ENCODE assay signal across 8 cellular contexts in the genomic region with DNA sequence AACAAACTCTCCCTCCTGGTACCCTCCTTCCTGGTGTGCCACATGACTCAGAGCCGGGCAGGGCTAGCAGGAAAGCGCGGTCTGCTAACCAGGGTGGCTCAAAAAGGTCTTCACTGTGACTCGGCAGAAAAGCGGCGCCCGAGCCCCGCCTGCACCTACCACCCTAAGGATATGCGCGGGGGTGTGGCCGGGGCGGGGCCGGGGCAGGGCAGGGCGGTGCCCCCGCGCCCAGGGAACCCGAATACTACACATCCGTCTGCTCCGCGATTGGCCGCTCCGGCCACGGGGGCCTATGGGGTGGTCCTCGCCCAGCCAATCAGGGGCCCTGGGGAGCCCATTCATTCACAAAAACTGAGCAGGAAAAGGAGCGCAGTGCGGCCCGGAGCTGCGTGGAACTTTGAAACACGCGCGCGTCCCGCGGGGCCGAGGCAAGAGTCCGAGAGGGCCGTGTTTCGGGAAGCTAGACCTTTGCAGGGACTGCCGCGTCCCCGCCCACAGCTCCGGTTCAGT. TPM values are rescaled to one million over a fixed set of nuclear protein-coding genes. Genes with fewer than 3 reads are reported as not detected.
DNase-seq lines count a peak whose midpoint lies in the region; ATAC-seq, FAIRE-seq and TF ChIP-seq lines count a peak whose summit lies in the region.

No MANE protein-coding gene starts in this region.

- DNase-seq in 8988T (peak; percentile 89), NCI-H2081 (lab: John Stamatoyannopoulos, UW) (peak; percentile 90 to 95), T1000 (lab: John Stamatoyannopoulos, UW) (peak; percentile 96), GM12878 (ENCODE audit: low read depth, low spot score) (peak; percentile 73), gastrocnemius medialis (peak; percentile 76 to 87)

- H3K27ac ChIP-seq in GM12878 (ENCODE audit: control insufficient read depth, insufficient read depth) = peak overlapping the region; percentile 79
- peak overlapping the region; percentile 80 to 85 (median 82) for H3K27ac ChIP-seq in gastrocnemius medialis

- ATAC-seq in GM18517 (IDR thresholded peaks at IDR 0.05; ENCODE audit: unreplicated experiment) (peak; percentile 86), HG03025 (IDR thresholded peaks at IDR 0.05; ENCODE audit: low FRiP score, unreplicated experiment) (peak; percentile 86), GM12878 (peak; percentile 95), gastrocnemius medialis (peak; percentile 75 to 76)

- in situ Hi-C loops in GM12878 (cut with MboI) (no loop called here), gastrocnemius medialis (cut with MboI; ENCODE audit: low sequenced_read_pairs in 4 of 4) (no loop called here)

- TF ChIP-seq RAD21 in GM12878 (IDR thresholded peaks at IDR 0.05; ENCODE audit: insufficient read depth, low read depth, low read length) = no peak

- BruUV-seq in GM12878 (replicated peaks; lab: Mats Ljungman, UMichigan) = no TSS peak

- H3K36me3 ChIP-seq in GM12878 (ENCODE audit: control insufficient read depth in 2 of 2, insufficient read depth in 2 of 2, low read length in 1 of 2) (peaks cover 13 to 28% of the 10 kb centered on the region in 2 experiments), gastrocnemius medialis (no peaks in the 10 kb centered on the region)

- intact Hi-C loops in GM12878 (cut with micrococcal nuclease; ENCODE audit: unreplicated experiment) = loop anchor here (2.0 to 5.0 kb wide), 3 partner anchors 33 to 66 kb away; no protein-coding TSS in a partner anchor
- intact Hi-C loops in gastrocnemius medialis (cut with DNase I; ENCODE audit: low total_unique reads) = no loop called here

- CTCF ChIA-PET in GM12878 (lab: Yijun Ruan, JAX) = interaction anchor here (0.7 to 2.5 kb wide), 5 partner anchors 10 to 535 kb away, joined by 3 to 8 read pairs (median 8); no protein-coding TSS in a partner anchor

- SMC1A ChIA-PET in GM12878 (lab: Charles Lee; ENCODE audit: uncharacterized antibody, unreplicated experiment) = interaction anchor here (0.9 to 1.7 kb wide), 6 partner anchors 9 to 67 kb away, joined by 3 to 9 read pairs (median 6); no protein-coding TSS in a partner anchor

- under 1% methylated on average over 42 of the region's 42 CpGs for WGBS in GM12878 (ENCODE audit: insufficient coverage, insufficient replicate concordance, low lambda C conversion rate, missing lambda C conversion rate)

- peak; percentile 23 for FAIRE-seq in GM12878 (lab: Jason Lieb, UNC)

- H3K79me2 ChIP-seq in GM12878 (ENCODE audit: control insufficient read depth, insufficient read depth, low read length) = peaks cover 42% of the 10 kb centered on the region

- peak overlapping the region; percentile 95 for H3K4me2 ChIP-seq in GM12878 (ENCODE audit: control insufficient read depth, insufficient read depth)

- TF ChIP-seq CTCF in GM12878 (IDR thresholded peaks at IDR 0.05 in 2 of 3, conservative IDR thresholded peaks at IDR 0.05 in 1 of 3; ENCODE audit: control insufficient read depth in 2 of 3, extremely low read depth in 1 of 3, insufficient read depth in 1 of 3, low read depth in 3 of 3, low read length in 3 of 3) (no peak; a peak in 1 of 6 replicates), gastrocnemius medialis (IDR thresholded peaks at IDR 0.05 in 4 of 5, conservative IDR thresholded peaks at IDR 0.05 in 1 of 5) (no peak)

- H4K20me1 ChIP-seq in GM12878 (ENCODE audit: control insufficient read depth, insufficient read depth) = no peaks in the 10 kb centered on the region

- POLR2A ChIA-PET in GM12878 (lab: Charles Lee) = interaction anchor here (0.6 to 2.4 kb wide), 8 partner anchors 9 to 435 kb away, joined by 3 to 17 read pairs (median 4); no protein-coding TSS in a partner anchor

- H3K9ac ChIP-seq in GM12878 (ENCODE audit: control insufficient read depth, insufficient read depth, low read length) = peak overlapping the region; percentile 80

- H3K4me3 ChIP-seq in GM12878 (peak overlapping the region; percentile 100), iPS-11a (ENCODE audit: low read depth, low read length) (peak overlapping the region; percentile 91), gastrocnemius medialis (peak overlapping the region; percentile 74 to 79 (median 78))

- RAD21 ChIA-PET in GM12878 (lab: Charles Lee; ENCODE audit: unreplicated experiment) = interaction anchor here (0.9 to 2.8 kb wide), 10 partner anchors 8 to 87 kb away, joined by 3 to 16 read pairs (median 5); no protein-coding TSS in a partner anchor

- H3K9me3 ChIP-seq in GM12878 (replicated peaks; ENCODE audit: control insufficient read depth, insufficient read depth, low read length) (no peaks in the 10 kb centered on the region), gastrocnemius medialis (no peaks in the 10 kb centered on the region)

- H3K4me1 ChIP-seq in GM12878 (ENCODE audit: control insufficient read depth, insufficient read depth, low read length) (peaks cover 13% of the 10 kb centered on the region), gastrocnemius medialis (peaks cover 8 to 18% of the 10 kb centered on the region in 2 donors)

- TF ChIP-seq POLR2A in GM12878 (IDR thresholded peaks at IDR 0.05; ENCODE audit: low read depth, low read length) (peak; percentile 83), gastrocnemius medialis (IDR thresholded peaks at IDR 0.05) (peak in 1 of 2 donors; percentile 61)

- H3K27me3 ChIP-seq in GM12878 (replicated peaks in 1 of 2; ENCODE audit: control insufficient read depth in 2 of 2, insufficient read depth in 2 of 2, low read length in 1 of 2) (no peaks in the 10 kb centered on the region), gastrocnemius medialis (no peaks in the 10 kb centered on the region)

- no peak for TF ChIP-seq EP300 in GM12878 (IDR thresholded peaks at IDR 0.05; ENCODE audit: borderline replicate concordance in 1 of 2, control insufficient read depth in 1 of 2, low read depth in 2 of 2, low read length in 2 of 2)

- peak overlapping the region; percentile 78 for H2AFZ ChIP-seq in GM12878 (ENCODE audit: control insufficient read depth, low read depth, low read length)

TF ChIP-seq in GM12878, 131 proteins besides CTCF, POLR2A, EP300 and RAD21 (continues in another document):
- TF ChIP-seq ZNF274 (IDR thresholded peaks at IDR 0.05; ENCODE audit: insufficient read depth, insufficient read length) = no peak
- TF ChIP-seq SP1 (IDR thresholded peaks at IDR 0.05; ENCODE audit: low read depth, low read length) = peak; percentile 82
- peak; percentile 71; the same call in 1 of the 2 replicates for TF ChIP-seq SREBF1 (IDR thresholded peaks at IDR 0.05; ENCODE audit: low read length)
- TF ChIP-seq, protein P1, sequence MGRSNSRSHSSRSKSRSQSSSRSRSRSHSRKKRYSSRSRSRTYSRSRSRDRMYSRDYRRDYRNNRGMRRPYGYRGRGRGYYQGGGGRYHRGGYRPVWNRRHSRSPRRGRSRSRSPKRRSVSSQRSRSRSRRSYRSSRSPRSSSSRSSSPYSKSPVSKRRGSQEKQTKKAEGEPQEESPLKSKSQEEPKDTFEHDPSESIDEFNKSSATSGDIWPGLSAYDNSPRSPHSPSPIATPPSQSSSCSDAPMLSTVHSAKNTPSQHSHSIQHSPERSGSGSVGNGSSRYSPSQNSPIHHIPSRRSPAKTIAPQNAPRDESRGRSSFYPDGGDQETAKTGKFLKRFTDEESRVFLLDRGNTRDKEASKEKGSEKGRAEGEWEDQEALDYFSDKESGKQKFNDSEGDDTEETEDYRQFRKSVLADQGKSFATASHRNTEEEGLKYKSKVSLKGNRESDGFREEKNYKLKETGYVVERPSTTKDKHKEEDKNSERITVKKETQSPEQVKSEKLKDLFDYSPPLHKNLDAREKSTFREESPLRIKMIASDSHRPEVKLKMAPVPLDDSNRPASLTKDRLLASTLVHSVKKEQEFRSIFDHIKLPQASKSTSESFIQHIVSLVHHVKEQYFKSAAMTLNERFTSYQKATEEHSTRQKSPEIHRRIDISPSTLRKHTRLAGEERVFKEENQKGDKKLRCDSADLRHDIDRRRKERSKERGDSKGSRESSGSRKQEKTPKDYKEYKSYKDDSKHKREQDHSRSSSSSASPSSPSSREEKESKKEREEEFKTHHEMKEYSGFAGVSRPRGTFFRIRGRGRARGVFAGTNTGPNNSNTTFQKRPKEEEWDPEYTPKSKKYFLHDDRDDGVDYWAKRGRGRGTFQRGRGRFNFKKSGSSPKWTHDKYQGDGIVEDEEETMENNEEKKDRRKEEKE (IDR thresholded peaks at IDR 0.05) = no peak
- TF ChIP-seq POU2F2 (IDR thresholded peaks at IDR 0.05; ENCODE audit: borderline replicate concordance, low read depth, low read length) = peak; percentile 72; the same call in 2 of the 3 replicates
- TF ChIP-seq DPF2 (IDR thresholded peaks at IDR 0.05) = 0 out of 2 replicates have a peak, but pooled peaks have one; percentile 25
- TF ChIP-seq TAF1 (IDR thresholded peaks at IDR 0.05; ENCODE audit: borderline replicate concordance, low read depth, low read length) = peak; percentile 59; the same call in 1 of the 2 replicates
- TF ChIP-seq HDGF (IDR thresholded peaks at IDR 0.05) = 0 out of 2 replicates have a peak, but pooled peaks have one; percentile 27
- no peak for TF ChIP-seq SMAD5 (IDR thresholded peaks at IDR 0.05; ENCODE audit: low read depth)
- TF ChIP-seq BACH1 (IDR thresholded peaks at IDR 0.05; ENCODE audit: borderline replicate concordance) = peak; percentile 97

RNA-seq across cellular contexts. Expression of gene LRP8, which starts 1.7 kb away (rescaled TPM):
- total RNA-seq in GM12878 (2013; cell fraction: nucleolus; rRNA removed) = 116 and 125 TPM in 2 replicates
- total RNA-seq in GM12878 (2014; rRNA removed) (21.3 and 23.8 TPM in 2 replicates), GM12878 (2014; rRNA removed; fragmentation: Illumina TruSeq; extraction: Trizol) (19.2 and 20.8 TPM in 2 replicates), GM12878 (2021) (25.5 and 26.1 TPM in 2 replicates), gastrocnemius medialis (1 to 10 TPM in 2 of 4 donors, under 1 TPM in 2; 0.36 to 4.2 (median 1.4) TPM)
- polyA plus RNA-seq in GM12878 (2011; ENCODE audit: low read depth) = 7.0 TPM
- polyA plus RNA-seq in GM12878 (2011; rRNA removed) (25.5 and 40.5 TPM in 2 replicates), GM12878 (2014; fragmentation: Illumina TruSeq; extraction: Trizol) (21.9 and 26.6 TPM in 2 replicates), GM12878 (2014; fragmentation: Nextera tagmentation; extraction: Ambion mirVana) (1 to 10 TPM; 3.6 to 4.5 TPM), GM12878 (2014; rRNA removed) (27.3 and 33.7 TPM in 2 replicates), GM12878 (2016; fragmentation: Nextera tagmentation; extraction: Ambion mirVana) (1 to 10 TPM; 2.8 to 3.1 TPM)
- polyA plus RNA-seq in GM12878 (2011; cell fraction: cytosol; rRNA removed) = 37.4 and 42.6 TPM in 2 replicates
- 173 and 193 TPM in 2 replicates for polyA plus RNA-seq in GM12878 (2011; cell fraction: nucleus; rRNA removed)
- 8.1 and 8.9 TPM in 2 replicates for polyA plus RNA-seq in GM12878 (2012)
- 89.1 and 91.1 TPM in 2 replicates for polyA minus RNA-seq in GM12878 (2011; rRNA and poly(A)+ RNA removed)
- polyA minus RNA-seq in GM12878 (2011; cell fraction: cytosol; rRNA and poly(A)+ RNA removed) = 19.0 and 25.3 TPM in 2 replicates
- polyA minus RNA-seq in GM12878 (2011; cell fraction: nucleus; rRNA and poly(A)+ RNA removed) = 57.3 and 118 TPM in 2 replicates

Comparison
In these comparisons a context has a peak if more than half of its experiments do, and no peak if none do; other contexts are left out.
1. Peak in every context shown above with its lines: DNase-seq, ATAC-seq, H3K4me3 ChIP-seq and H3K27ac ChIP-seq.